ENCODE assay signal across 18 cellular contexts in the genomic region with DNA sequence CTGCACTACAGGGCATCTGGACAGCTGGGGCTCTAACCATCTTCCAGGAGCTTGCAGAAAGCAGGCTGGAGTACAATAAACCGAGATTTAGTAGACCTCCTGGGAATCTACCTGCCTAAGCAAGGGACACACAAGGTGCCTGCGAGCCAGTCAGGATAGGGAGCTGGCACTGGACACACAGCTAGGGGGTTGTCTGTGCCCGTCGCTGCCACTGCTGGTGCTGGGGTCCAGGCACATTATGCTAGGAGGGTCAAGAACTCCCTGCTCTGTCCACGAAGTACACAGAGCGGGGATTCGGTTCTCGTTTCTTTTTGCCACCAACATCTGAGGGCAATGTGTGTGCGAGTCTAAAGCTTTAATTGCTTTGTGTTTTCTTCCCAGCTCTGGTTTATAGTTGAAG. TPM values are rescaled to one million over a fixed set of nuclear protein-coding genes. Genes with fewer than 3 reads are reported as not detected.
DNase-seq lines count a peak whose midpoint lies in the region; ATAC-seq and TF ChIP-seq lines count a peak whose summit lies in the region.
"Had no signal": no experiment of that assay in that cellular context is flagged by ENCODE, and none has a peak within 500 bp of the region (broad histone marks: within the 10 kb centered on the region; RNA-seq: fewer than 3 reads in every experiment).

No MANE protein-coding gene starts in this region.

- no peak overlapping the region for H3K27ac Mint-ChIP-seq in activated CD4-positive, alpha-beta T cell treated with anti-CD3 and anti-CD28 coated beads, Interleukin-2, amount 10 ng/mL, durations not matched to agents 24 days and 14 days
- H3K27ac Mint-ChIP-seq in chondrocyte (ENCODE audit: unreplicated experiment) = no peak overlapping the region
- H3K27ac Mint-ChIP-seq in stimulated activated effector memory CD8-positive, alpha-beta T cell treated with anti-CD3 and anti-CD28 coated beads, Interleukin-12 subunit alpha, Interleukin-12 subunit beta, amount 100 ng/mL, for 72 hours = peak overlapping the region; percentile 99

- no peak for TF ChIP-seq CTCF in chondrocyte (IDR thresholded peaks at IDR 0.05)

- H3K4me1 Mint-ChIP-seq in activated CD4-positive, alpha-beta T cell treated with anti-CD3 and anti-CD28 coated beads, Interleukin-2, amount 10 ng/mL, durations not matched to agents 24 days and 14 days = peaks cover 12% of the 10 kb centered on the region
- peaks cover 26% of the 10 kb centered on the region for H3K4me1 Mint-ChIP-seq in chondrocyte (ENCODE audit: low read depth)
- peaks cover 36% of the 10 kb centered on the region for H3K4me1 Mint-ChIP-seq in stimulated activated effector memory CD8-positive, alpha-beta T cell treated with anti-CD3 and anti-CD28 coated beads, Interleukin-12 subunit alpha, Interleukin-12 subunit beta, amount 100 ng/mL, for 72 hours

- ATAC-seq in stimulated activated effector memory CD8-positive, alpha-beta T cell treated with anti-CD3 and anti-CD28 coated beads, Interleukin-12 subunit alpha, Interleukin-12 subunit beta, amount 100 ng/mL, for 72 hours = no peak
- ATAC-seq in GM21619 (IDR thresholded peaks at IDR 0.05; ENCODE audit: unreplicated experiment) = no peak
- ATAC-seq: heart left ventricle, Panc1, right cardiac atrium had no signal

- peak overlapping the region; percentile 32 for H3K4me3 Mint-ChIP-seq in activated CD4-positive, alpha-beta T cell treated with anti-CD3 and anti-CD28 coated beads, Interleukin-2, amount 10 ng/mL, durations not matched to agents 24 days and 14 days
- H3K4me3 Mint-ChIP-seq in chondrocyte (ENCODE audit: unreplicated experiment) = no peak overlapping the region
- H3K4me3 Mint-ChIP-seq in stimulated activated effector memory CD8-positive, alpha-beta T cell treated with anti-CD3 and anti-CD28 coated beads, Interleukin-12 subunit alpha, Interleukin-12 subunit beta, amount 100 ng/mL, for 72 hours = no peak overlapping the region

- no peaks in the 10 kb centered on the region for H3K9me3 Mint-ChIP-seq in activated CD4-positive, alpha-beta T cell treated with anti-CD3 and anti-CD28 coated beads, Interleukin-2, amount 10 ng/mL, durations not matched to agents 24 days and 14 days
- H3K9me3 Mint-ChIP-seq in chondrocyte (ENCODE audit: low read depth) = no peaks in the 10 kb centered on the region
- no peaks in the 10 kb centered on the region for H3K9me3 Mint-ChIP-seq in stimulated activated effector memory CD8-positive, alpha-beta T cell treated with anti-CD3 and anti-CD28 coated beads, Interleukin-12 subunit alpha, Interleukin-12 subunit beta, amount 100 ng/mL, for 72 hours

- intact Hi-C loops in activated CD4-positive, alpha-beta T cell treated with anti-CD3 and anti-CD28 coated beads, Interleukin-2, amount 10 ng/mL, durations not matched to agents 24 days and 14 days (cut with micrococcal nuclease) = no loop called here

- DNase-seq in activated CD4-positive, alpha-beta T cell treated with anti-CD3 and anti-CD28 coated beads, Interleukin-2, amount 10 ng/mL, durations not matched to agents 24 days and 14 days = no peak
- DNase-seq in activated CD4-positive, alpha-beta T cell treated with anti-CD3 and anti-CD28 coated beads, Interleukin-2, amount 50 U/mL, for 1 hour = no peak
- peak; percentile 63 for DNase-seq in chondrocyte (ENCODE audit: low spot score)
- DNase-seq in stimulated activated effector memory CD8-positive, alpha-beta T cell treated with anti-CD3 and anti-CD28 coated beads, Interleukin-12 subunit alpha, Interleukin-12 subunit beta, amount 100 ng/mL, for 72 hours (ENCODE audit: low spot score in 2 of 2) = no peak
- DNase-seq in HuH-7.5 (ENCODE audit: low spot score) = no peak
- DNase-seq: DMS79 treated with DMSO at 0.1 percent for 48 hours, heart left ventricle, islet precursor cell, mesendoderm, NCI-H2107, trophoblast cell had no signal

- H3K27me3 Mint-ChIP-seq in activated CD4-positive, alpha-beta T cell treated with anti-CD3 and anti-CD28 coated beads, Interleukin-2, amount 10 ng/mL, durations not matched to agents 24 days and 14 days = no peaks in the 10 kb centered on the region
- H3K27me3 Mint-ChIP-seq in chondrocyte (ENCODE audit: low read depth) = no peaks in the 10 kb centered on the region

- H3K36me3 Mint-ChIP-seq in activated CD4-positive, alpha-beta T cell treated with anti-CD3 and anti-CD28 coated beads, Interleukin-2, amount 10 ng/mL, durations not matched to agents 24 days and 14 days (ENCODE audit: low read depth) = peaks cover 67% of the 10 kb centered on the region
- peaks cover 16% of the 10 kb centered on the region for H3K36me3 Mint-ChIP-seq in chondrocyte (ENCODE audit: low read depth)
- H3K36me3 Mint-ChIP-seq in stimulated activated effector memory CD8-positive, alpha-beta T cell treated with anti-CD3 and anti-CD28 coated beads, Interleukin-12 subunit alpha, Interleukin-12 subunit beta, amount 100 ng/mL, for 72 hours = peaks cover 86% of the 10 kb centered on the region

RNA-seq across cellular contexts. Expression of gene RIC8A, which starts 4.2 kb away (rescaled TPM):
- 118 and 128 TPM in 2 replicates for total RNA-seq in activated CD4-positive, alpha-beta T cell treated with anti-CD3 and anti-CD28 coated beads, Interleukin-2, amount 10 ng/mL, durations not matched to agents 24 days and 14 days
- total RNA-seq in chondrocyte = 107 to 130 TPM (median 124 TPM) in 3 replicates

RNA-seq across cellular contexts. Expression of gene BET1L, which starts 4.5 kb away (rescaled TPM):
- 43.6 and 46.9 TPM in 2 replicates for total RNA-seq in activated CD4-positive, alpha-beta T cell treated with anti-CD3 and anti-CD28 coated beads, Interleukin-2, amount 10 ng/mL, durations not matched to agents 24 days and 14 days
- 58.0 to 71.1 TPM (median 59.6 TPM) in 3 replicates for total RNA-seq in chondrocyte

RNA-seq across cellular contexts. Expression of gene SCGB1C1, which starts 18.9 kb away (rescaled TPM):
- not detected in 2 replicates for total RNA-seq in activated CD4-positive, alpha-beta T cell treated with anti-CD3 and anti-CD28 coated beads, Interleukin-2, amount 10 ng/mL, durations not matched to agents 24 days and 14 days
- not detected in 3 replicates for total RNA-seq in chondrocyte
- total RNA-seq: A172, breast epithelium, dorsolateral prefrontal cortex, esophagus muscularis mucosa, heart left ventricle, right cardiac atrium had no signal

RNA-seq across cellular contexts. Expression of gene SIRT3, which starts 24.4 kb away (rescaled TPM):
- 16.5 and 17.6 TPM in 2 replicates for total RNA-seq in activated CD4-positive, alpha-beta T cell treated with anti-CD3 and anti-CD28 coated beads, Interleukin-2, amount 10 ng/mL, durations not matched to agents 24 days and 14 days
- total RNA-seq in chondrocyte = 14.5 to 20.9 TPM (median 18.5 TPM) in 3 replicates

RNA-seq across cellular contexts. Expression of gene PSMD13, which starts 25.0 kb away (rescaled TPM):
- 272 and 275 TPM in 2 replicates for total RNA-seq in activated CD4-positive, alpha-beta T cell treated with anti-CD3 and anti-CD28 coated beads, Interleukin-2, amount 10 ng/mL, durations not matched to agents 24 days and 14 days
- total RNA-seq in chondrocyte = 103 to 122 TPM (median 104 TPM) in 3 replicates
